ENCODE assay signal across 1 cellular context in genomic region chr7:44189286-44189992, GRCh38.
A peak's percentile ranks its signal among the peaks of the same experiment; 100 is the strongest.
TF ChIP-seq lines count a peak whose summit lies in the region.

Gene GCK, minus strand, starts transcription at chr7:44189439. Its CDS starts 486 bp downstream, at chr7:44188953.

TF ChIP-seq in neural cell, 6 proteins besides CTCF, POLR2A, EP300 and RAD21:
- no peak for TF ChIP-seq REST (IDR thresholded peaks at IDR 0.05; ENCODE audit: borderline replicate concordance)
- peak; percentile 29 for TF ChIP-seq MXI1 (conservative IDR thresholded peaks at IDR 0.05; ENCODE audit: poor library complexity, severe bottlenecking)
- TF ChIP-seq TAF1 (IDR thresholded peaks at IDR 0.05; ENCODE audit: low read depth), result no peak
- no peak for TF ChIP-seq EZH2 (IDR thresholded peaks at IDR 0.05; ENCODE audit: borderline replicate concordance, insufficient read depth, low read length, poor library complexity, severe bottlenecking)
- TF ChIP-seq POLR2AphosphoS5 (IDR thresholded peaks at IDR 0.05), result peak; percentile 38
- TF ChIP-seq SMC3 (conservative IDR thresholded peaks at IDR 0.05; ENCODE audit: poor library complexity), result peak; percentile 19
